ENCODE assay signal across 10 cellular contexts in genomic region chr16:9135797-9136196, GRCh38. TPM values are rescaled to one million over a fixed set of nuclear protein-coding genes. Genes with fewer than 3 reads are reported as not detected.
DNase-seq lines count a peak whose midpoint lies in the region; ATAC-seq and TF ChIP-seq lines count a peak whose summit lies in the region.
"Had no signal": no experiment of that assay in that cellular context is flagged by ENCODE, and none has a peak within 500 bp of the region (broad histone marks: within the 10 kb centered on the region; RNA-seq: fewer than 3 reads in every experiment).

No MANE protein-coding gene starts in this region.

- in situ Hi-C loops in GM13976 (cut with MboI; ENCODE audit: low sequenced_read_pairs, unreplicated experiment): loop anchor here (10.0 to 25.0 kb wide), 2 partner anchors 471 to 573 kb away; no protein-coding TSS in a partner anchor

- H3K4me1 Mint-ChIP-seq in activated CD4-positive, alpha-beta memory T cell treated with anti-CD3 and anti-CD28 coated beads, Interleukin-2, amount 10 ng/mL, durations not matched to agents 7 days and 5 days: peaks cover 35% of the 10 kb centered on the region
- H3K4me1 Mint-ChIP-seq in activated CD4-positive, alpha-beta memory T cell treated with anti-CD3 and anti-CD28 coated beads for 36 hours (ENCODE audit: low read depth): peaks cover 16% of the 10 kb centered on the region
- peaks cover 28% of the 10 kb centered on the region for H3K4me1 Mint-ChIP-seq in T-helper 17 cell
- peaks cover 33% of the 10 kb centered on the region for H3K4me1 Mint-ChIP-seq in stimulated activated effector memory CD8-positive, alpha-beta T cell treated with anti-CD3 and anti-CD28 coated beads, Interleukin-12 subunit alpha, Interleukin-12 subunit beta, amount 100 ng/mL, for 72 hours

- H3K4me3 Mint-ChIP-seq in activated CD4-positive, alpha-beta memory T cell treated with anti-CD3 and anti-CD28 coated beads, Interleukin-2, amount 10 ng/mL, durations not matched to agents 7 days and 5 days: no peak overlapping the region
- no peak overlapping the region for H3K4me3 Mint-ChIP-seq in activated CD4-positive, alpha-beta memory T cell treated with anti-CD3 and anti-CD28 coated beads for 36 hours
- peak overlapping the region; percentile 69 for H3K4me3 Mint-ChIP-seq in T-helper 17 cell
- no peak overlapping the region for H3K4me3 Mint-ChIP-seq in stimulated activated effector memory CD8-positive, alpha-beta T cell treated with anti-CD3 and anti-CD28 coated beads, Interleukin-12 subunit alpha, Interleukin-12 subunit beta, amount 100 ng/mL, for 72 hours
- H3K4me3 Mint-ChIP-seq: stimulated activated naive CD8-positive, alpha-beta T cell treated with anti-CD3 and anti-CD28 coated beads, Interleukin-15, Interleukin-2, amounts not matched to agents 100 ng/mL and 50 ng/mL, for 24 hours had no signal

- no peaks in the 10 kb centered on the region for H3K36me3 Mint-ChIP-seq in activated CD4-positive, alpha-beta memory T cell treated with anti-CD3 and anti-CD28 coated beads, Interleukin-2, amount 10 ng/mL, durations not matched to agents 7 days and 5 days (ENCODE audit: low read depth)
- peaks cover 3% of the 10 kb centered on the region for H3K36me3 Mint-ChIP-seq in activated CD4-positive, alpha-beta memory T cell treated with anti-CD3 and anti-CD28 coated beads for 36 hours
- peaks cover 2% of the 10 kb centered on the region for H3K36me3 Mint-ChIP-seq in T-helper 17 cell (ENCODE audit: low read depth)
- peaks cover 12% of the 10 kb centered on the region for H3K36me3 Mint-ChIP-seq in stimulated activated effector memory CD8-positive, alpha-beta T cell treated with anti-CD3 and anti-CD28 coated beads, Interleukin-12 subunit alpha, Interleukin-12 subunit beta, amount 100 ng/mL, for 72 hours

- intact Hi-C loops in activated CD4-positive, alpha-beta memory T cell treated with anti-CD3 and anti-CD28 coated beads for 36 hours (cut with micrococcal nuclease): loop anchor here (5.0 kb wide), 1 partner anchor 478 kb away; no protein-coding TSS in a partner anchor

- H3K9me3 ChIP-seq in T-helper 17 cell (ENCODE audit: control insufficient read depth, low read length, poor library complexity, severe bottlenecking): no peaks in the 10 kb centered on the region

- peak; percentile 28 for DNase-seq in activated CD4-positive, alpha-beta memory T cell treated with anti-CD3 and anti-CD28 coated beads, Interleukin-2, amount 10 ng/mL, durations not matched to agents 7 days and 5 days
- DNase-seq in activated CD4-positive, alpha-beta memory T cell treated with anti-CD3 and anti-CD28 coated beads for 36 hours: no peak
- no peak for DNase-seq in T-helper 17 cell
- no peak for DNase-seq in stimulated activated effector memory CD8-positive, alpha-beta T cell treated with anti-CD3 and anti-CD28 coated beads, Interleukin-12 subunit alpha, Interleukin-12 subunit beta, amount 100 ng/mL, for 72 hours (ENCODE audit: low spot score in 2 of 2)
- DNase-seq in GM13976 (ENCODE audit: low spot score): no peak
- DNase-seq in SHP77 (lab: John Stamatoyannopoulos, UW): no peak
- DNase-seq in COR-L47 (lab: John Stamatoyannopoulos, UW): no peak

- POLR2A ChIA-PET in activated CD4-positive, alpha-beta memory T cell treated with anti-CD3 and anti-CD28 coated beads, Interleukin-2, amount 10 ng/mL, durations not matched to agents 7 days and 5 days (lab: Charles Lee): interaction anchor here (0.7 to 1.2 kb wide), 3 partner anchors 34 to 339 kb away, joined by 3 to 4 read pairs (median 3); no protein-coding TSS in a partner anchor
- POLR2A ChIA-PET in activated CD4-positive, alpha-beta memory T cell treated with anti-CD3 and anti-CD28 coated beads for 36 hours (lab: Charles Lee): no interaction called here

- no peaks in the 10 kb centered on the region for H3K9me3 Mint-ChIP-seq in activated CD4-positive, alpha-beta memory T cell treated with anti-CD3 and anti-CD28 coated beads, Interleukin-2, amount 10 ng/mL, durations not matched to agents 7 days and 5 days
- H3K9me3 Mint-ChIP-seq in activated CD4-positive, alpha-beta memory T cell treated with anti-CD3 and anti-CD28 coated beads for 36 hours: no peaks in the 10 kb centered on the region
- H3K9me3 Mint-ChIP-seq in stimulated activated effector memory CD8-positive, alpha-beta T cell treated with anti-CD3 and anti-CD28 coated beads, Interleukin-12 subunit alpha, Interleukin-12 subunit beta, amount 100 ng/mL, for 72 hours: no peaks in the 10 kb centered on the region
- H3K9me3 Mint-ChIP-seq: stimulated activated naive CD8-positive, alpha-beta T cell treated with anti-CD3 and anti-CD28 coated beads, Interleukin-15, Interleukin-2, amounts not matched to agents 100 ng/mL and 50 ng/mL, for 24 hours had no signal

- ATAC-seq in HG03066 (IDR thresholded peaks at IDR 0.05; ENCODE audit: low read depth, unreplicated experiment) (peak; percentile 61), T-helper 17 cell (peak; percentile 55)
- ATAC-seq in stimulated activated effector memory CD8-positive, alpha-beta T cell treated with anti-CD3 and anti-CD28 coated beads, Interleukin-12 subunit alpha, Interleukin-12 subunit beta, amount 100 ng/mL, for 72 hours: no peak
- ATAC-seq: activated CD4-positive, CD25-positive, alpha-beta regulatory T cell treated with anti-CD3 and anti-CD28 coated beads, Interleukin-2, amount 50 U/mL, for 24 hours had no signal

- CTCF ChIA-PET in activated CD4-positive, alpha-beta memory T cell treated with anti-CD3 and anti-CD28 coated beads, Interleukin-2, amount 10 ng/mL, durations not matched to agents 7 days and 5 days (lab: Charles Lee): interaction anchor here (1.0 to 3.3 kb wide), 6 partner anchors 13 to 255 kb away, joined by 3 to 17 read pairs (median 4); no protein-coding TSS in a partner anchor
- CTCF ChIA-PET in activated CD4-positive, alpha-beta memory T cell treated with anti-CD3 and anti-CD28 coated beads for 36 hours (lab: Charles Lee): interaction anchor here (1.0 to 3.0 kb wide), 5 partner anchors 26 to 255 kb away, joined by 3 to 29 read pairs (median 10); no protein-coding TSS in a partner anchor

- H3K27me3 Mint-ChIP-seq in activated CD4-positive, alpha-beta memory T cell treated with anti-CD3 and anti-CD28 coated beads, Interleukin-2, amount 10 ng/mL, durations not matched to agents 7 days and 5 days: peaks cover 10% of the 10 kb centered on the region
- H3K27me3 Mint-ChIP-seq in activated CD4-positive, alpha-beta memory T cell treated with anti-CD3 and anti-CD28 coated beads for 36 hours: peaks cover 12% of the 10 kb centered on the region
- peaks cover 6% of the 10 kb centered on the region for H3K27me3 Mint-ChIP-seq in T-helper 17 cell

- H3K27ac Mint-ChIP-seq in activated CD4-positive, alpha-beta memory T cell treated with anti-CD3 and anti-CD28 coated beads, Interleukin-2, amount 10 ng/mL, durations not matched to agents 7 days and 5 days: no peak overlapping the region
- no peak overlapping the region for H3K27ac Mint-ChIP-seq in activated CD4-positive, alpha-beta memory T cell treated with anti-CD3 and anti-CD28 coated beads for 36 hours
- peak overlapping the region; percentile 87 for H3K27ac Mint-ChIP-seq in T-helper 17 cell
- peak overlapping the region; percentile 78 for H3K27ac Mint-ChIP-seq in stimulated activated effector memory CD8-positive, alpha-beta T cell treated with anti-CD3 and anti-CD28 coated beads, Interleukin-12 subunit alpha, Interleukin-12 subunit beta, amount 100 ng/mL, for 72 hours
- H3K27ac Mint-ChIP-seq: stimulated activated naive CD8-positive, alpha-beta T cell treated with anti-CD3 and anti-CD28 coated beads, Interleukin-15, Interleukin-2, amounts not matched to agents 100 ng/mL and 50 ng/mL, for 24 hours had no signal

- no peak for TF ChIP-seq CTCF in GM13976 (IDR thresholded peaks at IDR 0.05; ENCODE audit: borderline replicate concordance, control extremely low read depth, extremely low read depth, insufficient read depth, missing control alignments)

RNA-seq across cellular contexts. Expression of gene HAPSTR1, which starts 44.4 kb away (rescaled TPM):
- 10 to 100 TPM; 65.1 to 65.3 TPM for total RNA-seq in activated CD4-positive, alpha-beta memory T cell treated with anti-CD3 and anti-CD28 coated beads, Interleukin-2, amount 10 ng/mL, durations not matched to agents 7 days and 5 days
- 10 to 100 TPM; 47.1 to 49.1 TPM for total RNA-seq in activated CD4-positive, alpha-beta memory T cell treated with anti-CD3 and anti-CD28 coated beads for 36 hours
- 100 to 1,000 TPM; 122 to 124 TPM for total RNA-seq in T-helper 17 cell

Comparison
In these comparisons a context has a peak if more than half of its experiments do, and no peak if none do; other contexts are left out.
1. H3K27ac Mint-ChIP-seq: peak in T-helper 17 cell (single experiment) and stimulated activated effector memory CD8-positive, alpha-beta T cell treated with anti-CD3 and anti-CD28 coated beads, Interleukin-12 subunit alpha, Interleukin-12 subunit beta, amount 100 ng/mL, for 72 hours (single experiment); none in activated CD4-positive, alpha-beta memory T cell treated with anti-CD3 and anti-CD28 coated beads, Interleukin-2, amount 10 ng/mL, durations not matched to agents 7 days and 5 days (single experiment) and activated CD4-positive, alpha-beta memory T cell treated with anti-CD3 and anti-CD28 coated beads for 36 hours (single experiment).